Comparison of ENCODE assay signal across 18 cellular contexts in genomic region chr2:55141572-55142413, GRCh38.
DNase-seq lines count a peak whose midpoint lies in the region; ATAC-seq and TF ChIP-seq lines count a peak whose summit lies in the region.
"Had no signal": no experiment of that assay in that cellular context is flagged by ENCODE, and none has a peak within 500 bp of the region (broad histone marks: within the 10 kb centered on the region; RNA-seq: fewer than 3 reads in every experiment).

No MANE protein-coding gene starts in this region.

- H3K27ac Mint-ChIP-seq in activated CD4-positive, alpha-beta T cell treated with anti-CD3 and anti-CD28 coated beads, Interleukin-2, amount 10 ng/mL, durations not matched to agents 7 days and 5 days = peak overlapping the region; percentile 77
- peak overlapping the region; percentile 50 for H3K27ac Mint-ChIP-seq in endodermal cell
- H3K27ac Mint-ChIP-seq: progenitor cell of endocrine pancreas had no signal

- H3K27me3 ChIP-seq in PC-3 (ENCODE audit: low read length) (no peaks in the 10 kb centered on the region), endodermal cell (ENCODE audit: control insufficient read depth, insufficient read depth, low read length, poor library complexity, severe bottlenecking) (no peaks in the 10 kb centered on the region), stomach (no peaks in the 10 kb centered on the region)
- H3K27me3 ChIP-seq: colonic mucosa, esophagus squamous epithelium had no signal

- CTCF ChIA-PET in activated CD4-positive, alpha-beta T cell treated with anti-CD3 and anti-CD28 coated beads, Interleukin-2, amount 10 ng/mL, durations not matched to agents 7 days and 5 days (lab: Charles Lee) = interaction anchor here (0.7 kb wide), 1 partner anchor 15 kb away, joined by 3 read pairs; no protein-coding TSS in a partner anchor
- CTCF ChIA-PET in PC-3 (lab: Charles Lee) = no interaction called here

- H3K9ac ChIP-seq in PC-3 (ENCODE audit: low read length) (no peak overlapping the region), endodermal cell (ENCODE audit: extremely low read depth, low read length, poor library complexity, severe bottlenecking) (no peak overlapping the region)

- no peaks in the 10 kb centered on the region for H3F3A ChIP-seq in PC-3 (ENCODE audit: low read length, unreplicated experiment)

- H3K27ac ChIP-seq in PC-3 (ENCODE audit: low read length) (no peak overlapping the region), endodermal cell (ENCODE audit: low read depth, low read length) (no peak overlapping the region), stomach (peak overlapping the region; percentile 0 to 74 (median 59))
- H3K27ac ChIP-seq: colonic mucosa had no signal

- TF ChIP-seq CTCF in PC-3 (conservative IDR thresholded peaks at IDR 0.05; ENCODE audit: low read depth, low read length) = no peak
- no peak for TF ChIP-seq CTCF in endodermal cell (conservative IDR thresholded peaks at IDR 0.05)
- TF ChIP-seq CTCF in stomach (IDR thresholded peaks at IDR 0.05) = no peak

- POLR2A ChIA-PET in activated CD4-positive, alpha-beta T cell treated with anti-CD3 and anti-CD28 coated beads, Interleukin-2, amount 10 ng/mL, durations not matched to agents 7 days and 5 days (lab: Charles Lee) = no interaction called here
- POLR2A ChIA-PET in PC-3 (lab: Charles Lee; ENCODE audit: unreplicated experiment) = no interaction called here

- H2AFZ ChIP-seq in PC-3 (ENCODE audit: low read length) = no peak overlapping the region

- no TSS peak for BruUV-seq in PC-3 (replicated peaks; lab: Mats Ljungman, UMichigan)

- DNase-seq in activated CD4-positive, alpha-beta T cell treated with anti-CD3 and anti-CD28 coated beads, Interleukin-2, amount 10 ng/mL, durations not matched to agents 7 days and 5 days = peak; percentile 27
- no peak for DNase-seq in activated CD4-positive, alpha-beta T cell treated with anti-CD3 and anti-CD28 coated beads for 48 hours
- DNase-seq in PC-3 (peak; percentile 28), endodermal cell (peak; percentile 36), stomach (peak; percentile 40), EL (no peak), COLO829 (ENCODE audit: low spot score) (no peak)
- DNase-seq: anterior cingulate cortex; colonic mucosa; esophagus squamous epithelium; kidney; NCI-H187 treated with DMSO at 0.1 percent for 48 hours; NCI-H524; OCI-M1; stimulated activated naive CD8-positive, alpha-beta T cell treated with anti-CD3 and anti-CD28 coated beads, Interleukin-15, amount 100 ng/mL, for 72 hours; SW 1271 had no signal

- no peaks in the 10 kb centered on the region for H3K79me2 ChIP-seq in PC-3 (ENCODE audit: low read length)

- H3K9me3 ChIP-seq in PC-3 (ENCODE audit: low read length) = no peaks in the 10 kb centered on the region
- H3K9me3 ChIP-seq in endodermal cell (ENCODE audit: control insufficient read depth, low read length) = no peaks in the 10 kb centered on the region
- no peaks in the 10 kb centered on the region for H3K9me3 ChIP-seq in stomach
- H3K9me3 ChIP-seq: colonic mucosa, esophagus squamous epithelium had no signal

- ATAC-seq in PC-3 = peak; percentile 70
- ATAC-seq in HG03196 (IDR thresholded peaks at IDR 0.05; ENCODE audit: unreplicated experiment) = no peak
- ATAC-seq: stimulated activated naive CD8-positive, alpha-beta T cell treated with anti-CD3 and anti-CD28 coated beads, Interleukin-15, amount 100 ng/mL, for 72 hours had no signal

- peaks cover 9% of the 10 kb centered on the region for H3K9me3 Mint-ChIP-seq in activated CD4-positive, alpha-beta T cell treated with anti-CD3 and anti-CD28 coated beads, Interleukin-2, amount 10 ng/mL, durations not matched to agents 7 days and 5 days
- H3K9me3 Mint-ChIP-seq in endodermal cell = no peaks in the 10 kb centered on the region
- H3K9me3 Mint-ChIP-seq: stimulated activated naive CD8-positive, alpha-beta T cell treated with anti-CD3 and anti-CD28 coated beads, Interleukin-15, amount 100 ng/mL, for 72 hours had no signal

- H3K4me1 Mint-ChIP-seq in activated CD4-positive, alpha-beta T cell treated with anti-CD3 and anti-CD28 coated beads, Interleukin-2, amount 10 ng/mL, durations not matched to agents 7 days and 5 days = peaks cover 19% of the 10 kb centered on the region
- H3K4me1 Mint-ChIP-seq in endodermal cell = peaks cover 57% of the 10 kb centered on the region

- TF ChIP-seq EP300 in stomach (IDR thresholded peaks at IDR 0.05) = no peak

- H4K20me1 ChIP-seq in PC-3 (ENCODE audit: low read length) = no peaks in the 10 kb centered on the region

- no peak for TF ChIP-seq POLR2A in stomach (IDR thresholded peaks at IDR 0.05)

- no peaks in the 10 kb centered on the region for H3K9me2 ChIP-seq in PC-3 (replicated peaks; ENCODE audit: low read length)

- H3K4me1 ChIP-seq in PC-3 (ENCODE audit: insufficient read depth, low read length) (no peaks in the 10 kb centered on the region), endodermal cell (ENCODE audit: control insufficient read depth, insufficient read depth, low read length) (peaks cover 13% of the 10 kb centered on the region), stomach (peaks cover 29 to 52% (median 39%) of the 10 kb centered on the region in 4 donors)
- H3K4me1 ChIP-seq: colonic mucosa had no signal

- 81 to 92% methylated on average over 7 to 9 of the region's 9 CpGs for WGBS in endodermal cell (ENCODE audit: insufficient coverage in 1 of 2, insufficient read length in 1 of 2), 2 experiments
- WGBS in stomach, 5 donors = 49 to 66% (median 57%) methylated on average over 9 of the region's 9 CpGs

- H3K27me3 Mint-ChIP-seq in activated CD4-positive, alpha-beta T cell treated with anti-CD3 and anti-CD28 coated beads, Interleukin-2, amount 10 ng/mL, durations not matched to agents 7 days and 5 days = no peaks in the 10 kb centered on the region
- H3K27me3 Mint-ChIP-seq in endodermal cell (ENCODE audit: insufficient read depth) = peaks cover under 1% of the 10 kb centered on the region
- H3K27me3 Mint-ChIP-seq: progenitor cell of endocrine pancreas; stimulated activated naive CD8-positive, alpha-beta T cell treated with anti-CD3 and anti-CD28 coated beads, Interleukin-15, amount 100 ng/mL, for 72 hours had no signal

- no peak overlapping the region for H3K4me3 Mint-ChIP-seq in activated CD4-positive, alpha-beta T cell treated with anti-CD3 and anti-CD28 coated beads, Interleukin-2, amount 10 ng/mL, durations not matched to agents 7 days and 5 days
- H3K4me3 Mint-ChIP-seq in endodermal cell = no peak overlapping the region
- H3K4me3 Mint-ChIP-seq: stimulated activated naive CD8-positive, alpha-beta T cell treated with anti-CD3 and anti-CD28 coated beads, Interleukin-15, amount 100 ng/mL, for 72 hours had no signal

- intact Hi-C loops in PC-3 (cut with micrococcal nuclease) = no loop called here
- intact Hi-C loops in stomach (cut with DNase I; ENCODE audit: low total_unique reads) = no loop called here

- H3K36me3 ChIP-seq in PC-3 (ENCODE audit: low read depth, low read length) = no peaks in the 10 kb centered on the region
- no peaks in the 10 kb centered on the region for H3K36me3 ChIP-seq in endodermal cell (ENCODE audit: control insufficient read depth, insufficient read depth, low read length)
- no peaks in the 10 kb centered on the region for H3K36me3 ChIP-seq in stomach
- H3K36me3 ChIP-seq: colonic mucosa, esophagus squamous epithelium had no signal

- peaks cover 3% of the 10 kb centered on the region for H3K36me3 Mint-ChIP-seq in activated CD4-positive, alpha-beta T cell treated with anti-CD3 and anti-CD28 coated beads, Interleukin-2, amount 10 ng/mL, durations not matched to agents 7 days and 5 days (ENCODE audit: low read depth)
- H3K36me3 Mint-ChIP-seq in endodermal cell (ENCODE audit: low read depth) = no peaks in the 10 kb centered on the region

- no peak overlapping the region for H3K4me3 ChIP-seq in PC-3 (ENCODE audit: low read length)
- H3K4me3 ChIP-seq in endodermal cell (ENCODE audit: low read length) = no peak overlapping the region
- H3K4me3 ChIP-seq in stomach = no peak overlapping the region
- H3K4me3 ChIP-seq: colonic mucosa, esophagus squamous epithelium had no signal

- no peak overlapping the region for H3K4me2 ChIP-seq in PC-3 (ENCODE audit: low read length)

Comparison
In these comparisons a context has a peak if more than half of its experiments do, and no peak if none do; other contexts are left out.
1. DNase-seq: peak in activated CD4-positive, alpha-beta T cell treated with anti-CD3 and anti-CD28 coated beads, Interleukin-2, amount 10 ng/mL, durations not matched to agents 7 days and 5 days (single experiment), PC-3 (single experiment), endodermal cell (single experiment) and stomach (single experiment); none in activated CD4-positive, alpha-beta T cell treated with anti-CD3 and anti-CD28 coated beads for 48 hours (single experiment), EL (single experiment) and COLO829 (single experiment).
2. H3K27ac ChIP-seq: peak in stomach (5 of 5); none in PC-3 (single experiment) and endodermal cell (single experiment).